ENCODE assay signal across 16 cellular contexts in genomic region chr15:71390101-71390500, GRCh38.
"Had no signal": no experiment of that assay in that cellular context is flagged by ENCODE, and none has a peak within 500 bp of the region (broad histone marks: within the 10 kb centered on the region; RNA-seq: fewer than 3 reads in every experiment).

No MANE protein-coding gene starts in this region.

- ATAC-seq: natural killer cell; sciatic nerve; stimulated activated memory B cell treated with anti-CD40 and anti-IgM and Interleukin-4, amounts not matched to agents 10 μg/mL and 1 μg/mL and 100 μg/mL, for 72 hours; upper lobe of right lung had no signal

- H3K36me3 Mint-ChIP-seq: natural killer cell; stimulated activated memory B cell treated with anti-CD40 and anti-IgM and Interleukin-4, amounts not matched to agents 10 μg/mL and 1 μg/mL and 100 μg/mL, for 72 hours had no signal

- H3K4me3 Mint-ChIP-seq: activated naive CD4-positive, alpha-beta T cell treated with anti-CD3 and anti-CD28 coated beads, Interleukin-2, amount 50 U/mL, for 24 hours; natural killer cell; stimulated activated memory B cell treated with anti-CD40 and anti-IgM and Interleukin-4, amounts not matched to agents 10 μg/mL and 1 μg/mL and 100 μg/mL, for 72 hours had no signal

- DNase-seq: activated CD4-positive, alpha-beta T cell treated with anti-CD3 and anti-CD28 coated beads for 1 hour; activated CD4-positive, alpha-beta T cell treated with anti-CD3 and anti-CD28 coated beads, Interleukin-2, amount 50 U/mL, for 4 hours; activated gamma-delta T cell; cerebellar nuclear complex; effector CD8-positive, alpha-beta T cell; mesendoderm; natural killer cell; nucleus accumbens; stimulated activated CD4-positive, alpha-beta T cell treated with anti-CD3 and anti-CD28 coated beads, Interleukin-4, amount 100 ng/mL, for 24 hours; T-helper 2 cell; upper lobe of right lung had no signal

- H3K36me3 ChIP-seq: upper lobe of right lung had no signal

- H3K27me3 ChIP-seq: upper lobe of right lung had no signal

- H3K9me3 Mint-ChIP-seq: activated naive CD4-positive, alpha-beta T cell treated with anti-CD3 and anti-CD28 coated beads, Interleukin-2, amount 50 U/mL, for 24 hours; natural killer cell had no signal

- H3K4me1 Mint-ChIP-seq: stimulated activated memory B cell treated with anti-CD40 and anti-IgM and Interleukin-4, amounts not matched to agents 10 μg/mL and 1 μg/mL and 100 μg/mL, for 72 hours had no signal

- H3K4me3 ChIP-seq: smooth muscle cell, upper lobe of right lung had no signal

- H3K27ac Mint-ChIP-seq: activated naive CD4-positive, alpha-beta T cell treated with anti-CD3 and anti-CD28 coated beads, Interleukin-2, amount 50 U/mL, for 24 hours; natural killer cell; stimulated activated memory B cell treated with anti-CD40 and anti-IgM and Interleukin-4, amounts not matched to agents 10 μg/mL and 1 μg/mL and 100 μg/mL, for 72 hours had no signal

- H3K27ac ChIP-seq: upper lobe of right lung, VCaP had no signal

- H3K4me2 ChIP-seq: smooth muscle cell had no signal

- H3K9me3 ChIP-seq: upper lobe of right lung had no signal
